In the genomic region with DNA sequence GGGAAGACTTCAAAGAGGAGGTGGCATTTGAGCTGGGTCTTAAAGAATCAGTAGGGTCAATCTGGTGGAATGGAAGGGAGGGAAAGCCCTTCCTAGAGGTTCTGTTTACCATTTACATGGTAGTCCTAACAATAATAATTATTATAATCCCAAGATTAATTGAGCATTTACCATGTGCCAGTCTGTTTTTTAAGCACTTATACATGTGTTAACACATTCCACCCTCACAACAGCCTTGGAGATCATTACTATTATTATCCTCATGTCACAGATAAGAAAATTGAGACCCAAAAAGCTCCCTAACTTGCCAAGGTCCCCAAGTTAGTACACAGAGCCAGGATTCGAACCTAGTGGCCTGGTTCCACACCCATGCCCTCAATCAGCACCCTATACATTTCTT, we compare ENCODE assay signal across 25 cellular contexts. TPM values are rescaled to one million over a fixed set of nuclear protein-coding genes. Genes with fewer than 3 reads are reported as not detected.
DNase-seq lines count a peak whose midpoint lies in the region; ATAC-seq, FAIRE-seq and TF ChIP-seq lines count a peak whose summit lies in the region.
"Had no signal": no experiment of that assay in that cellular context is flagged by ENCODE, and none has a peak within 500 bp of the region (broad histone marks: within the 10 kb centered on the region; RNA-seq: fewer than 3 reads in every experiment).

No MANE protein-coding gene starts in this region.

- DNase-seq in HepG2 (ENCODE audit: low spot score) (no peak), right lobe of liver (no peak), mesenchymal stem cell (no peak), GM03348 (ENCODE audit: low spot score) (no peak), mesenteric fat pad (ENCODE audit: low spot score) (no peak)
- DNase-seq: 8988T; ACHN; BE2C; C1 segment of cervical spinal cord; CD4-positive, alpha-beta memory T cell; CD4-positive, CD25-positive, alpha-beta regulatory T cell; CD8-positive, alpha-beta memory T cell; COR-L47; DMS 273 treated with DMSO at 0.1 percent for 48 hours; DMS153; DMS53; DMS79; DND-41; EL; GDM1 had no signal

- intact Hi-C loops in HepG2 (cut with micrococcal nuclease; ENCODE audit: unreplicated experiment) (no loop called here), right lobe of liver (cut with DNase I) (no loop called here)

- TF ChIP-seq POLR2A in HepG2 (IDR thresholded peaks at IDR 0.05; ENCODE audit: insufficient read depth in 1 of 2, low read depth in 2 of 2, low read length in 2 of 2) (no peak), right lobe of liver (IDR thresholded peaks at IDR 0.05) (no peak)

- H3K4me3 ChIP-seq in HepG2 (replicated peaks in 1 of 3; ENCODE audit: insufficient read depth in 1 of 3, low read depth in 2 of 3, low read length in 3 of 3) (no peak overlapping the region), right lobe of liver (no peak overlapping the region), mesenchymal stem cell (ENCODE audit: insufficient read depth in 1 of 2, low read depth in 1 of 2, low read length in 2 of 2) (no peak overlapping the region)
- H3K4me3 ChIP-seq: BLaER1 had no signal

- FAIRE-seq in HepG2 (lab: Jason Lieb, UNC) = no peak
- FAIRE-seq: A204.1, GM12891, GM19239 had no signal

- no peak overlapping the region for H2BK5ac ChIP-seq in mesenchymal stem cell (ENCODE audit: low read depth, low read length, poor library complexity, severe bottlenecking)

- in situ Hi-C loops in HepG2 (cut with HindIII; ENCODE audit: extremely low pct_ligation_motif_present, low pct_unique_long_range_greater_than_20kb) = no loop called here

- H2AK5ac ChIP-seq in mesenchymal stem cell (ENCODE audit: low read length, severe bottlenecking) = peak overlapping the region; percentile 45

- no peak overlapping the region for H3K4me2 ChIP-seq in HepG2 (ENCODE audit: low read depth, low read length)
- no peak overlapping the region for H3K4me2 ChIP-seq in mesenchymal stem cell (ENCODE audit: low read length, poor library complexity, severe bottlenecking)
- H3K4me2 ChIP-seq: BLaER1 had no signal

- no TSS peak for BruUV-seq in HepG2 (replicated peaks; lab: Mats Ljungman, UMichigan)

- CTCF ChIA-PET in HepG2 (lab: Yijun Ruan, JAX; ENCODE audit: low intra/inter-chr PET ratio, low total read pairs) = no interaction called here

- no peak overlapping the region for H3K4ac ChIP-seq in mesenchymal stem cell (ENCODE audit: low read depth in 1 of 2, low read length in 2 of 2)

- no peak overlapping the region for H3K23ac ChIP-seq in mesenchymal stem cell (ENCODE audit: low read length in 2 of 2)

- H3K36me3 ChIP-seq in HepG2 (replicated peaks in 1 of 2; ENCODE audit: control insufficient read depth in 1 of 2, insufficient read depth in 2 of 2, low read length in 2 of 2) = no peaks in the 10 kb centered on the region
- no peaks in the 10 kb centered on the region for H3K36me3 ChIP-seq in right lobe of liver
- peaks cover 0 to 5% of the 10 kb centered on the region in 2 experiments for H3K36me3 ChIP-seq in mesenchymal stem cell (ENCODE audit: control insufficient read depth in 1 of 2, insufficient read depth in 2 of 2, low read depth in 1 of 2, low read length in 2 of 2)
- H3K36me3 ChIP-seq: BE2C, BLaER1 had no signal

- no peak overlapping the region for H3K14ac ChIP-seq in mesenchymal stem cell (ENCODE audit: low read length in 2 of 2)

- no peak overlapping the region for H4K91ac ChIP-seq in mesenchymal stem cell (ENCODE audit: low read length)

- no peak for ATAC-seq in HepG2
- ATAC-seq in right lobe of liver = no peak

- H3K27ac ChIP-seq in HepG2 (ENCODE audit: extremely low read length, insufficient read depth, low read length) = no peak overlapping the region
- H3K27ac ChIP-seq in right lobe of liver = no peak overlapping the region
- H3K27ac ChIP-seq in mesenchymal stem cell (ENCODE audit: low read length, poor library complexity, severe bottlenecking) = no peak overlapping the region
- H3K27ac ChIP-seq: BLaER1 had no signal

- no peak overlapping the region for H3K18ac ChIP-seq in mesenchymal stem cell (ENCODE audit: low read depth in 1 of 2, low read length in 2 of 2)

- H2BK120ac ChIP-seq in mesenchymal stem cell (ENCODE audit: low read depth, low read length) = no peak overlapping the region

- H4K20me1 ChIP-seq in HepG2 (ENCODE audit: insufficient read depth, low read length) = no peaks in the 10 kb centered on the region
- H4K20me1 ChIP-seq: BLaER1 had no signal

- H3K27me3 ChIP-seq in HepG2 (ENCODE audit: control insufficient read depth in 1 of 2, insufficient read depth in 2 of 2, low read length in 2 of 2) (peaks cover 1 to 68% of the 10 kb centered on the region in 2 experiments; a peak in 3 of 5 replicates), right lobe of liver (no peaks in the 10 kb centered on the region), mesenchymal stem cell (ENCODE audit: control insufficient read depth in 1 of 2, insufficient read depth in 1 of 2, low read length in 2 of 2) (peaks cover 0 to 30% of the 10 kb centered on the region in 2 experiments)
- H3K27me3 ChIP-seq: BE2C, BLaER1 had no signal

- WGBS in HepG2 (ENCODE audit: low lambda C conversion rate) = 0% methylated on average over 1 of the region's 1 CpG
- WGBS in right lobe of liver (ENCODE audit: insufficient coverage, low coverage, low lambda C conversion rate, missing lambda C conversion rate) = 26% methylated on average over 1 of the region's 1 CpG
- 50% methylated on average over 1 of the region's 1 CpG for WGBS in mesenchymal stem cell

- TF ChIP-seq EP300 in HepG2 (IDR thresholded peaks at IDR 0.05; ENCODE audit: low read depth in 2 of 2, low read length in 2 of 2) = no peak
- no peak for TF ChIP-seq EP300 in HepG2 (CRISPR knock-in tag; IDR thresholded peaks at IDR 0.05; ENCODE audit: borderline replicate concordance)

- H2AFZ ChIP-seq in HepG2 (ENCODE audit: low read length) (no peak overlapping the region), mesenchymal stem cell (ENCODE audit: low read depth, low read length) (no peak overlapping the region)

- H4K8ac ChIP-seq in mesenchymal stem cell (ENCODE audit: low read length) = no peak overlapping the region

- H3K4me1 ChIP-seq in HepG2 (ENCODE audit: insufficient read depth, low read length) = no peaks in the 10 kb centered on the region
- H3K4me1 ChIP-seq in right lobe of liver = no peaks in the 10 kb centered on the region
- H3K4me1 ChIP-seq in mesenchymal stem cell (ENCODE audit: control insufficient read depth, insufficient read depth, low read depth, low read length) = peaks cover 23% of the 10 kb centered on the region
- H3K4me1 ChIP-seq: BE2C, BLaER1 had no signal

- TF ChIP-seq RAD21 in HepG2 (CRISPR knock-in tag; IDR thresholded peaks at IDR 0.05) = no peak

- POLR2A ChIA-PET in HepG2 (lab: Yijun Ruan, JAX) = no interaction called here

- H3K79me2 ChIP-seq in HepG2 (ENCODE audit: insufficient read depth, low read length) = no peaks in the 10 kb centered on the region

- H3K9me3 ChIP-seq in HepG2 (ENCODE audit: low read length) (no peaks in the 10 kb centered on the region), right lobe of liver (no peaks in the 10 kb centered on the region), mesenchymal stem cell (ENCODE audit: control insufficient read depth, low read length) (peaks cover 9% of the 10 kb centered on the region)
- H3K9me3 ChIP-seq: BE2C, BLaER1 had no signal

- TF ChIP-seq CTCF in HepG2 (CRISPR knock-in tag; IDR thresholded peaks at IDR 0.05) = no peak
- no peak for TF ChIP-seq CTCF in right lobe of liver (IDR thresholded peaks at IDR 0.05)

- peaks cover 16% of the 10 kb centered on the region for H3K79me1 ChIP-seq in mesenchymal stem cell (replicated peaks; ENCODE audit: low read length, poor library complexity, severe bottlenecking)

- H3K9ac ChIP-seq in HepG2 (ENCODE audit: insufficient read depth, low read depth, low read length) (no peak overlapping the region), mesenchymal stem cell (ENCODE audit: low read length) (no peak overlapping the region)
- H3K9ac ChIP-seq: BLaER1 had no signal

- no peak overlapping the region for H2BK12ac ChIP-seq in mesenchymal stem cell (ENCODE audit: low read length in 2 of 2)

- no peak overlapping the region for H2BK15ac ChIP-seq in mesenchymal stem cell (ENCODE audit: low read depth, poor library complexity, severe bottlenecking)

TF ChIP-seq in HepG2, 621 proteins besides CTCF, POLR2A, EP300 and RAD21 (continues in another document):
- TF ChIP-seq KLF16 (CRISPR knock-in tag; IDR thresholded peaks at IDR 0.05) (no peak), ZNF562 (CRISPR knock-in tag; IDR thresholded peaks at IDR 0.05; ENCODE audit: borderline replicate concordance) (no peak)

RNA-seq across cellular contexts. Expression of gene GLIS1, which starts 10.8 kb away (rescaled TPM):
- not detected in 2 replicates for total RNA-seq in HepG2 (2016; rRNA removed; fragmentation: Illumina TruSeq; extraction: Trizol)
- not detected in 2 replicates for total RNA-seq in HepG2 (2016; cell fraction: cytosol; rRNA removed; fragmentation: Illumina TruSeq; extraction: Trizol; ENCODE audit: low read depth)
- not detected in 2 replicates for total RNA-seq in HepG2 (2016; cell fraction: insoluble cytoplasmic fraction; rRNA removed; fragmentation: Illumina TruSeq; extraction: Trizol)
- total RNA-seq in HepG2 (2016; cell fraction: membrane; rRNA removed; fragmentation: Illumina TruSeq; extraction: Trizol) = not detected in 2 replicates
- total RNA-seq in HepG2 (2016; cell fraction: nucleus; rRNA removed; fragmentation: Illumina TruSeq; extraction: Trizol) = not detected in 2 replicates
- polyA plus RNA-seq in HepG2 (2011; rRNA removed) = 0.03 TPM in 1 of 2 replicates, not detected in the other
- not detected in 2 replicates for polyA plus RNA-seq in HepG2 (2011; cell fraction: cytosol; rRNA removed)
- 0.10 TPM in 1 of 2 replicates, not detected in the other for polyA plus RNA-seq in HepG2 (2011; cell fraction: nucleus; rRNA removed)
- 0.04 TPM in 1 of 2 replicates, not detected in the other for polyA plus RNA-seq in HepG2 (2012)
- polyA plus RNA-seq in HepG2 (2016; cell fraction: cytosol; fragmentation: Illumina TruSeq; extraction: Trizol; ENCODE audit: low read depth) = not detected in 2 replicates
- not detected in 2 replicates for polyA plus RNA-seq in HepG2 (2016; cell fraction: insoluble cytoplasmic fraction; fragmentation: Illumina TruSeq; extraction: Trizol; ENCODE audit: low read depth)
- not detected in 2 replicates for polyA plus RNA-seq in HepG2 (2016; cell fraction: membrane; fragmentation: Illumina TruSeq; extraction: Trizol; ENCODE audit: low read depth)
- polyA plus RNA-seq in HepG2 (2016; cell fraction: nucleus; fragmentation: Illumina TruSeq; extraction: Trizol; ENCODE audit: insufficient read depth, low read depth) = not detected in 2 replicates
- not detected in 2 replicates for polyA minus RNA-seq in HepG2 (2011; rRNA and poly(A)+ RNA removed; ENCODE audit: low replicate concordance)
- not detected in 2 replicates for polyA minus RNA-seq in HepG2 (2011; cell fraction: cytosol; rRNA and poly(A)+ RNA removed)
- not detected in 2 replicates for polyA minus RNA-seq in HepG2 (2011; cell fraction: nucleus; rRNA and poly(A)+ RNA removed)
- total RNA-seq in right lobe of liver = not detected
- polyA plus RNA-seq in mesenchymal stem cell (2013, experiment 1 of 2) = 0.29 TPM
- polyA plus RNA-seq in mesenchymal stem cell (2013, experiment 2 of 2) = 0.29 TPM
- total RNA-seq in mesenteric fat pad = 2.1 TPM
- total RNA-seq: CD4-positive, alpha-beta memory T cell; CD4-positive, CD25-positive, alpha-beta regulatory T cell; CD8-positive, alpha-beta memory T cell had no signal
- polyA plus RNA-seq: CD14-positive monocyte; CD4-positive, alpha-beta memory T cell; CD4-positive, CD25-positive, alpha-beta regulatory T cell had no signal
